Comparison of ENCODE assay signal across 8 cellular contexts in the genomic region with DNA sequence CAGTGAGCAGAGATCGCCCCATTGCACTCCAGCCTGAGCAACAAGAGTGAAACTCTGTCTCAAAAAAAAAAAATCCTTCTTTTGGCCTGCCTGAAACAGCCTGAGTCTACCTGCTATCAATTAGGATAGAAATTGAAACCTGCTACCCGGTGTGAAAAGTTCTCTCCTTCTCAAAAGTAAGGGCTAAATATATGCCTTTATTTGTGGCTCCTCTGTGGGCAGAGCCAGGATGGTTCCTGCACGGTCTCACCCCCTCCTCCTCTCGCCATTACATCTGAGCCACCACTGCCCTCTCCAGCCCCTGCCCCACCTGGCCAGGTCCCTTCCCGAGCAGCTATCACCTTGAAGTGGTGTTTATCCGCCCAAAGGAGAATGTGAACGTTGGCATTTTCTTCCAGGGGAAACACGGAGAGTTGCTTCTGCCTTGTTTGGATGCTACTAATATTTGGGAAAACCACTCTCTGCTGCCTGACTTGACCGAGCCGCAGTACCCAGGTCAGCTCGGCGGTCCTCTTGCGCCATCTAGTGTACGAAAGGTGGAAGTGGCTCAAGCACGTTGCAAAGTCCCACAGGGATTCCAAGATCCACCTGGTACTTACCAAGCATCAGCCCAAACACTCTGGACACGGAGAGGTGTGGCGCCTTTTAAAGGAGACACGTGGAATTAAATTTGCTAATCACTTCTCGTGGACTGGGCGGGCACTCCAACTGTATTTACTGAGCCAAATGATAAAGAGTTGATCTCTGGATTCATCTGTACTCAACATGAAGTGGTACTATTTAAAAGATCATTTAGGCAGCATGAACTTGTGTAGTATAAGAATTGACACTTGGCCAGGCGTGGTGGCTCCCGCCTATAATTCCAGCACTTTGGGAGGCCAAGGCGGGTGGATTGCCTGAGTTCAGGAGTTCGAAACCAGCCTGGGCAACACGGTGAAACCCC. TPM values are rescaled to one million over a fixed set of nuclear protein-coding genes. Genes with fewer than 3 reads are reported as not detected.
DNase-seq lines count a peak whose midpoint lies in the region; ATAC-seq, FAIRE-seq and TF ChIP-seq lines count a peak whose summit lies in the region.

No MANE protein-coding gene starts in this region.

- H3K9me3 ChIP-seq in right cardiac atrium (ENCODE audit: control insufficient read depth, low read length) = no peaks in the 10 kb centered on the region

- H3K27ac ChIP-seq in right cardiac atrium (ENCODE audit: low read length) = no peak overlapping the region

- WGBS in right cardiac atrium = 23% methylated on average over 25 of the region's 25 CpGs

- no peak overlapping the region for H3K4me3 ChIP-seq in right cardiac atrium (ENCODE audit: low read length)

- peaks cover 2% of the 10 kb centered on the region for H3K4me1 ChIP-seq in right cardiac atrium (ENCODE audit: control insufficient read depth, insufficient read depth, low read length)

- no peaks in the 10 kb centered on the region for H3K27me3 ChIP-seq in right cardiac atrium (ENCODE audit: control insufficient read depth, insufficient read depth)

- peak; percentile 93 for TF ChIP-seq CTCF in D721Med (IDR thresholded peaks at IDR 0.05; ENCODE audit: insufficient read depth, missing control alignments)

- no peak for FAIRE-seq in D721Med (lab: Jason Lieb, UNC)

- DNase-seq in D721Med (ENCODE audit: insufficient read length, low spot score) (peak; percentile 58), GOT3 (lab: John Stamatoyannopoulos, UW) (peak; percentile 6), NCI-H1436 (lab: John Stamatoyannopoulos, UW) (peak; percentile 68), T-helper 1 cell (peak; percentile 32 to 61 (median 44)), amniotic stem cell (lab: John Stamatoyannopoulos, UW) (peak; percentile 44), right cardiac atrium (peak in 2 of 3 donors; percentile 59 to 83), sciatic nerve (ENCODE audit: low spot score) (peak; percentile 86)

- ATAC-seq in right cardiac atrium = peak; percentile 83 to 89
- peak; percentile 96 for ATAC-seq in sciatic nerve
- ATAC-seq in GM18873 (IDR thresholded peaks at IDR 0.05; ENCODE audit: low FRiP score, unreplicated experiment) = no peak

- intact Hi-C loops in right cardiac atrium (cut with DNase I) (loop anchor here in 3 of 4 donors (10.0 kb wide), 2 partner anchors 1284 to 1334 kb away; no protein-coding TSS in a partner anchor), sciatic nerve (cut with DNase I) (no loop called here)

RNA-seq across cellular contexts. Expression of a gene that starts 31.9 kb away (rescaled TPM):
- 10 to 100 TPM in 2 of 4 donors, 1 to 10 TPM in 2; 8.3 to 13.2 (median 9.3) TPM for total RNA-seq in right cardiac atrium
- 6.2 TPM for polyA plus RNA-seq in right cardiac atrium
- total RNA-seq in sciatic nerve = 21.5 TPM

RNA-seq across cellular contexts. Expression of a gene that starts 41.4 kb away (rescaled TPM):
- total RNA-seq in right cardiac atrium (10 to 100 TPM; 20.5 to 35.1 (median 29.3) TPM), sciatic nerve (74.5 TPM)
- polyA plus RNA-seq in right cardiac atrium = 31.8 TPM

Comparison
In these comparisons a context has a peak if more than half of its experiments do, and no peak if none do; other contexts are left out.
1. DNase-seq: peak in every context shown above with its lines; median percentile 86 in sciatic nerve; 71 in right cardiac atrium; 68 in NCI-H1436; 58 in D721Med; 44 in T-helper 1 cell; 44 in amniotic stem cell; 6 in GOT3.